ENCODE assay signal across 1 cellular context in genomic region chr2:54330226-54331094, GRCh38.
TF ChIP-seq lines count a peak whose summit lies in the region.

No MANE protein-coding gene starts in this region.

TF ChIP-seq in HepG2, 621 proteins besides CTCF, POLR2A, EP300 and RAD21 (continued from another document and continues in another):
- TF ChIP-seq ZNF407 (CRISPR knock-in tag; IDR thresholded peaks at IDR 0.05; ENCODE audit: not compliant biosample characterization) (peak; percentile 82), TIGD3 (CRISPR knock-in tag; IDR thresholded peaks at IDR 0.05; ENCODE audit: borderline replicate concordance) (no peak; the same call in 1 of the 2 replicates), IKZF4 (CRISPR knock-in tag; IDR thresholded peaks at IDR 0.05; ENCODE audit: borderline replicate concordance, low read depth, not compliant biosample characterization) (peak; percentile 85), HNF1B (CRISPR knock-in tag; IDR thresholded peaks at IDR 0.05) (peak; percentile 81; the same call in 1 of the 2 replicates), ZNF256 (CRISPR knock-in tag; conservative IDR thresholded peaks at IDR 0.05) (peak; percentile 94), ZBTB14 (CRISPR knock-in tag; IDR thresholded peaks at IDR 0.05) (peak; percentile 26; the same call in 1 of the 2 replicates), TOPORS (CRISPR knock-in tag; IDR thresholded peaks at IDR 0.05) (peak; percentile 85), ATF7-NPFF (CRISPR knock-in tag; IDR thresholded peaks at IDR 0.05; ENCODE audit: low read depth) (peak; percentile 93), DMAP1 (CRISPR knock-in tag; IDR thresholded peaks at IDR 0.05) (peak; percentile 58; the same call in 1 of the 2 replicates), ATF4 (CRISPR knock-in tag; IDR thresholded peaks at IDR 0.05) (no peak), ZMAT5 (CRISPR knock-in tag; IDR thresholded peaks at IDR 0.05; ENCODE audit: borderline replicate concordance, low read depth) (no peak), ZKSCAN8 (CRISPR knock-in tag; IDR thresholded peaks at IDR 0.05; ENCODE audit: borderline replicate concordance) (no peak), ZNF17 (CRISPR knock-in tag; IDR thresholded peaks at IDR 0.05) (no peak), ZSCAN21 (CRISPR knock-in tag; IDR thresholded peaks at IDR 0.05; ENCODE audit: borderline replicate concordance) (no peak; the same call in 1 of the 2 replicates), ATAD3A (CRISPR knock-in tag; IDR thresholded peaks at IDR 0.05) (no peak), HDAC6 (IDR thresholded peaks at IDR 0.05; ENCODE audit: low read depth, low read length) (no peak), JUN (CRISPR knock-in tag; IDR thresholded peaks at IDR 0.05) (peak; percentile 82), ZNF770 (CRISPR knock-in tag; IDR thresholded peaks at IDR 0.05) (no peak; the same call in 1 of the 2 replicates), FIP1L1 (IDR thresholded peaks at IDR 0.05; ENCODE audit: borderline replicate concordance, insufficient read depth, low read depth, low read length) (0 out of 2 replicates have a peak, but pooled peaks have one; percentile 40), BORCS8-MEF2B (CRISPR knock-in tag; IDR thresholded peaks at IDR 0.05) (peak; percentile 98), ZNF160 (CRISPR knock-in tag; IDR thresholded peaks at IDR 0.05) (peak; percentile 91), DDIT3 (CRISPR knock-in tag; IDR thresholded peaks at IDR 0.05) (no peak), NFATC3 (CRISPR knock-in tag; IDR thresholded peaks at IDR 0.05) (peak; percentile 57; the same call in 1 of the 2 replicates), ZNF142 (CRISPR knock-in tag; IDR thresholded peaks at IDR 0.05) (peak; percentile 87), KDM1A (CRISPR knock-in tag; IDR thresholded peaks at IDR 0.05) (no peak), E2F5 (CRISPR knock-in tag; conservative IDR thresholded peaks at IDR 0.05) (no peak; the same call in 1 of the 2 replicates), KMT2A (CRISPR knock-in tag; IDR thresholded peaks at IDR 0.05) (peak; percentile 76; the same call in 1 of the 2 replicates), ZNF562 (CRISPR knock-in tag; IDR thresholded peaks at IDR 0.05; ENCODE audit: borderline replicate concordance) (no peak), ZBTB8A (CRISPR knock-in tag; IDR thresholded peaks at IDR 0.05; ENCODE audit: borderline replicate concordance, low read depth) (0 out of 2 replicates have a peak, but pooled peaks have one; percentile 67), NFYC (CRISPR knock-in tag; IDR thresholded peaks at IDR 0.05) (0 out of 2 replicates have a peak, but pooled peaks have one; percentile 46), SETDB1 (CRISPR knock-in tag; IDR thresholded peaks at IDR 0.05; ENCODE audit: borderline replicate concordance) (no peak), ZSCAN12 (CRISPR knock-in tag; IDR thresholded peaks at IDR 0.05) (peak; percentile 91; the same call in 1 of the 2 replicates), PHF5A (CRISPR knock-in tag; IDR thresholded peaks at IDR 0.05; ENCODE audit: low read depth, unreplicated experiment) (no peak)
